1 cellular context compared by ENCODE assay signal in genomic region chrX:110002300-110003166, GRCh38.
TF ChIP-seq lines count a peak whose summit lies in the region.

Gene TMEM164 (plus strand): TSS chrX:110003114. CDS start chrX:110003775, 661 bp downstream.

TF ChIP-seq in K562, 482 proteins besides CTCF, POLR2A, EP300 and RAD21 (continued from another document and continues in another):
- no peak for TF ChIP-seq TSHZ1 (CRISPR knock-in tag; IDR thresholded peaks at IDR 0.05)
- TF ChIP-seq HINFP (tag; conservative IDR thresholded peaks at IDR 0.05; ENCODE audit: low read depth): no peak
- TF ChIP-seq SAP30 (IDR thresholded peaks at IDR 0.05; ENCODE audit: borderline replicate concordance, insufficient read depth, low read depth, low read length, poor library complexity, severe bottlenecking): no peak
- TF ChIP-seq NUFIP1 (IDR thresholded peaks at IDR 0.05; ENCODE audit: partially characterized antibody): no peak
- peak; percentile 31 for TF ChIP-seq HNRNPLL (IDR thresholded peaks at IDR 0.05; ENCODE audit: low read depth, low read length, poor library complexity, severe bottlenecking)
- TF ChIP-seq PHF21A (IDR thresholded peaks at IDR 0.05; ENCODE audit: borderline replicate concordance, low read depth): no peak
- no peak for TF ChIP-seq TAL1 (IDR thresholded peaks at IDR 0.05)
- TF ChIP-seq ZNF134 (CRISPR knock-in tag; conservative IDR thresholded peaks at IDR 0.05): no peak
- no peak for TF ChIP-seq U2AF1 (optimal IDR thresholded peaks at IDR 0.05; ENCODE audit: low read depth, low read length)
- no peak for TF ChIP-seq AFF4 (CRISPR knock-in tag; IDR thresholded peaks at IDR 0.05)
- TF ChIP-seq TAF9B (IDR thresholded peaks at IDR 0.05; ENCODE audit: partially characterized antibody): peak; percentile 39
- TF ChIP-seq, protein P1, sequence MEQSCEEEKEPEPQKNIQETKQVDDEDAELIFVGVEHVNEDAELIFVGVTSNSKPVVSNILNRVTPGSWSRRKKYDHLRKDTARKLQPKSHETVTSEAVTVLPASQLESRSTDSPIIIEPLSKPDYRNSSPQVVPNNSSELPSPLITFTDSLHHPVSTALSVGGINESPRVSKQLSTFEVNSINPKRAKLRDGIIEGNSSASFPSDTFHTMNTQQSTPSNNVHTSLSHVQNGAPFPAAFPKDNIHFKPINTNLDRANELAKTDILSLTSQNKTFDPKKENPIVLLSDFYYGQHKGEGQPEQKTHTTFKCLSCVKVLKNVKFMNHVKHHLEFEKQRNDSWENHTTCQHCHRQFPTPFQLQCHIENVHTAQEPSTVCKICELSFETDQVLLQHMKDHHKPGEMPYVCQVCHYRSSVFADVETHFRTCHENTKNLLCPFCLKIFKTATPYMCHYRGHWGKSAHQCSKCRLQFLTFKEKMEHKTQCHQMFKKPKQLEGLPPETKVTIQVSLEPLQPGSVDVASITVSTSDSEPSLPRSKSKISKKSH (CRISPR knock-in tag; IDR thresholded peaks at IDR 0.05): no peak
- TF ChIP-seq ZNF644 (tag; IDR thresholded peaks at IDR 0.05; ENCODE audit: low read depth): no peak
- TF ChIP-seq EWSR1 (IDR thresholded peaks at IDR 0.05; ENCODE audit: borderline replicate concordance, low read depth, partially characterized antibody): no peak
- TF ChIP-seq RCOR1 (IDR thresholded peaks at IDR 0.05; ENCODE audit: borderline replicate concordance in 1 of 2, low read depth in 2 of 2, low read length in 2 of 2): peak in 1 of 2 experiments; percentile 59; a peak in 1 of 4 replicates
- no peak for TF ChIP-seq CBX1 (IDR thresholded peaks at IDR 0.05; ENCODE audit: low read depth)
- TF ChIP-seq CEBPZ (IDR thresholded peaks at IDR 0.05; ENCODE audit: borderline replicate concordance, low read depth, low read length): no peak
- TF ChIP-seq, protein P2, sequence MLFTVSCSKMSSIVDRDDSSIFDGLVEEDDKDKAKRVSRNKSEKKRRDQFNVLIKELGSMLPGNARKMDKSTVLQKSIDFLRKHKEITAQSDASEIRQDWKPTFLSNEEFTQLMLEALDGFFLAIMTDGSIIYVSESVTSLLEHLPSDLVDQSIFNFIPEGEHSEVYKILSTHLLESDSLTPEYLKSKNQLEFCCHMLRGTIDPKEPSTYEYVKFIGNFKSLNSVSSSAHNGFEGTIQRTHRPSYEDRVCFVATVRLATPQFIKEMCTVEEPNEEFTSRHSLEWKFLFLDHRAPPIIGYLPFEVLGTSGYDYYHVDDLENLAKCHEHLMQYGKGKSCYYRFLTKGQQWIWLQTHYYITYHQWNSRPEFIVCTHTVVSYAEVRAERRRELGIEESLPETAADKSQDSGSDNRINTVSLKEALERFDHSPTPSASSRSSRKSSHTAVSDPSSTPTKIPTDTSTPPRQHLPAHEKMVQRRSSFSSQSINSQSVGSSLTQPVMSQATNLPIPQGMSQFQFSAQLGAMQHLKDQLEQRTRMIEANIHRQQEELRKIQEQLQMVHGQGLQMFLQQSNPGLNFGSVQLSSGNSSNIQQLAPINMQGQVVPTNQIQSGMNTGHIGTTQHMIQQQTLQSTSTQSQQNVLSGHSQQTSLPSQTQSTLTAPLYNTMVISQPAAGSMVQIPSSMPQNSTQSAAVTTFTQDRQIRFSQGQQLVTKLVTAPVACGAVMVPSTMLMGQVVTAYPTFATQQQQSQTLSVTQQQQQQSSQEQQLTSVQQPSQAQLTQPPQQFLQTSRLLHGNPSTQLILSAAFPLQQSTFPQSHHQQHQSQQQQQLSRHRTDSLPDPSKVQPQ (CRISPR knock-in tag; IDR thresholded peaks at IDR 0.05; ENCODE audit: borderline replicate concordance): no peak
- no peak; the same call in 1 of the 2 replicates for TF ChIP-seq L3MBTL2 (IDR thresholded peaks at IDR 0.05)
- TF ChIP-seq, protein P3, sequence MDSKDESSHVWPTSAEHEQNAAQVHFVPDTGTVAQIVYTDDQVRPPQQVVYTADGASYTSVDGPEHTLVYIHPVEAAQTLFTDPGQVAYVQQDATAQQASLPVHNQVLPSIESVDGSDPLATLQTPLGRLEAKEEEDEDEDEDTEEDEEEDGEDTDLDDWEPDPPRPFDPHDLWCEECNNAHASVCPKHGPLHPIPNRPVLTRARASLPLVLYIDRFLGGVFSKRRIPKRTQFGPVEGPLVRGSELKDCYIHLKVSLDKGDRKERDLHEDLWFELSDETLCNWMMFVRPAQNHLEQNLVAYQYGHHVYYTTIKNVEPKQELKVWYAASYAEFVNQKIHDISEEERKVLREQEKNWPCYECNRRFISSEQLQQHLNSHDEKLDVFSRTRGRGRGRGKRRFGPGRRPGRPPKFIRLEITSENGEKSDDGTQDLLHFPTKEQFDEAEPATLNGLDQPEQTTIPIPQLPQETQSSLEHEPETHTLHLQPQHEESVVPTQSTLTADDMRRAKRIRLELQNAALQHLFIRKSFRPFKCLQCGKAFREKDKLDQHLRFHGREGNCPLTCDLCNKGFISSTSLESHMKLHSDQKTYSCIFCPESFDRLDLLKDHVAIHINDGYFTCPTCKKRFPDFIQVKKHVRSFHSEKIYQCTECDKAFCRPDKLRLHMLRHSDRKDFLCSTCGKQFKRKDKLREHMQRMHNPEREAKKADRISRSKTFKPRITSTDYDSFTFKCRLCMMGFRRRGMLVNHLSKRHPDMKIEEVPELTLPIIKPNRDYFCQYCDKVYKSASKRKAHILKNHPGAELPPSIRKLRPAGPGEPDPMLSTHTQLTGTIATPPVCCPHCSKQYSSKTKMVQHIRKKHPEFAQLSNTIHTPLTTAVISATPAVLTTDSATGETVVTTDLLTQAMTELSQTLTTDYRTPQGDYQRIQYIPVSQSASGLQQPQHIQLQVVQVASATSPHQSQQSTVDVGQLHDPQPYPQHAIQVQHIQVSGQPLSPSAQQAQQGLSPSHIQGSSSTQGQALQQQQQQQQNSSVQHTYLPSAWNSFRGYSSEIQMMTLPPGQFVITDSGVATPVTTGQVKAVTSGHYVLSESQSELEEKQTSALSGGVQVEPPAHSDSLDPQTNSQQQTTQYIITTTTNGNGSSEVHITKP (IDR thresholded peaks at IDR 0.05; ENCODE audit: partially characterized antibody): peak; percentile 35
- no peak for TF ChIP-seq RBM15 (IDR thresholded peaks at IDR 0.05; ENCODE audit: insufficient read depth, low read length)
- peak; percentile 60 for TF ChIP-seq ARID1B (IDR thresholded peaks at IDR 0.05)
- no peak for TF ChIP-seq ZNF76 (CRISPR knock-in tag; IDR thresholded peaks at IDR 0.05; ENCODE audit: borderline replicate concordance)
- peak; percentile 74; the same call in 1 of the 2 replicates for TF ChIP-seq NCOA1 (IDR thresholded peaks at IDR 0.05; ENCODE audit: low read depth)
- peak; percentile 83; the same call in 1 of the 2 replicates for TF ChIP-seq OTX1 (CRISPR knock-in tag; IDR thresholded peaks at IDR 0.05)
- TF ChIP-seq, protein P4, sequence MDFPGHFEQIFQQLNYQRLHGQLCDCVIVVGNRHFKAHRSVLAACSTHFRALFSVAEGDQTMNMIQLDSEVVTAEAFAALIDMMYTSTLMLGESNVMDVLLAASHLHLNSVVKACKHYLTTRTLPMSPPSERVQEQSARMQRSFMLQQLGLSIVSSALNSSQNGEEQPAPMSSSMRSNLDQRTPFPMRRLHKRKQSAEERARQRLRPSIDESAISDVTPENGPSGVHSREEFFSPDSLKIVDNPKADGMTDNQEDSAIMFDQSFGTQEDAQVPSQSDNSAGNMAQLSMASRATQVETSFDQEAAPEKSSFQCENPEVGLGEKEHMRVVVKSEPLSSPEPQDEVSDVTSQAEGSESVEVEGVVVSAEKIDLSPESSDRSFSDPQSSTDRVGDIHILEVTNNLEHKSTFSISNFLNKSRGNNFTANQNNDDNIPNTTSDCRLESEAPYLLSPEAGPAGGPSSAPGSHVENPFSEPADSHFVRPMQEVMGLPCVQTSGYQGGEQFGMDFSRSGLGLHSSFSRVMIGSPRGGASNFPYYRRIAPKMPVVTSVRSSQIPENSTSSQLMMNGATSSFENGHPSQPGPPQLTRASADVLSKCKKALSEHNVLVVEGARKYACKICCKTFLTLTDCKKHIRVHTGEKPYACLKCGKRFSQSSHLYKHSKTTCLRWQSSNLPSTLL (IDR thresholded peaks at IDR 0.05): no peak
- no peak for TF ChIP-seq MLX (CRISPR knock-in tag; conservative IDR thresholded peaks at IDR 0.05)
- TF ChIP-seq NR2F6 (CRISPR knock-in tag; IDR thresholded peaks at IDR 0.05): no peak
- no peak for TF ChIP-seq POU5F1 (IDR thresholded peaks at IDR 0.05; ENCODE audit: borderline replicate concordance, low read depth, low read length, partially characterized antibody)
